ENCODE assay signal across 31 cellular contexts in the genomic region with DNA sequence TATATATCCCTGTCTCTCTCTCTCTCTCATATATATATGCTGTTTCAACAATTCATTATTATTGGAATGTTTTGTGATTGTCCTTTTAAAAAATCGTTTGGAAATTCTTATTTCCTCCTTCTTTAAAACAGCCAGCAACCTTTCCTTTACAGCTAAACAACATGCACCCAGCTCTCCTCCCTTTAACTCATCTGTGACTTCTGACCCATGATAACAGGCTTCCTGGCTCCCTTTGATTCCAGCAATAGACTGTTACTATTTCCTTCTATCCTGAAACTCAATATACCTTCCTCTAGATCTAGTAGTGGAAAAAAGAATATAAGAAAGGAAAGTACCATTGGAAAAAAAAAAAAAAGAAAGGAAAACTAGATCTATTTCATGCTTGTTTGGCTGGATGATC.
"Had no signal": no experiment of that assay in that cellular context is flagged by ENCODE, and none has a peak within 500 bp of the region (broad histone marks: within the 10 kb centered on the region; RNA-seq: fewer than 3 reads in every experiment).

No MANE protein-coding gene starts in this region.

- H3K27ac Mint-ChIP-seq: activated B cell treated with CpG ODN at 0.5 μM for 24 hours; activated CD8-positive, alpha-beta T cell treated with anti-CD3 and anti-CD28 coated beads for 36 hours; activated naive CD8-positive, alpha-beta T cell; activated T-helper 17 cell treated with anti-CD3 and anti-CD28 coated beads, Interleukin-2, amount 50 U/mL, for 72 hours; T-cell; T-helper 1 cell treated with Interleukin-12 subunit alpha and Interleukin-12 subunit beta and Interleukin-4 antibody, amounts not matched to agents 30 μg/mL and 1 μg/mL, for 36 hours; T-helper 2 cell treated with Interferon-gamma antibody and Interleukin-4, amounts not matched to agents 5 μg/mL and 100 μg/mL, for 36 hours had no signal

- FAIRE-seq: endometrium, endothelial cell of umbilical vein had no signal

- H3K4me1 ChIP-seq: body of pancreas, breast epithelium, esophagus squamous epithelium, gastroesophageal sphincter had no signal

- H3K27me3 ChIP-seq: body of pancreas, breast epithelium, cardiac muscle cell, esophagus squamous epithelium, gastroesophageal sphincter had no signal

- H3K9me3 Mint-ChIP-seq: activated B cell treated with CpG ODN at 0.5 μM for 24 hours; activated CD8-positive, alpha-beta T cell treated with anti-CD3 and anti-CD28 coated beads for 36 hours; activated T-cell treated with anti-CD3 and anti-CD28 coated beads, Interleukin-2, amount 50 U/mL, for 4 hours; activated T-helper 17 cell treated with anti-CD3 and anti-CD28 coated beads, Interleukin-2, amount 50 U/mL, for 72 hours; T-cell; T-helper 1 cell treated with Interleukin-12 subunit alpha and Interleukin-12 subunit beta and Interleukin-4 antibody, amounts not matched to agents 30 μg/mL and 1 μg/mL, for 36 hours; T-helper 2 cell treated with Interferon-gamma antibody and Interleukin-4, amounts not matched to agents 5 μg/mL and 100 μg/mL, for 36 hours had no signal

- H3K36me3 Mint-ChIP-seq: activated naive CD8-positive, alpha-beta T cell; T-cell had no signal

- H3K9me3 ChIP-seq: body of pancreas, breast epithelium, esophagus squamous epithelium, gastroesophageal sphincter had no signal

- H3K36me3 ChIP-seq: breast epithelium, cardiac muscle cell, esophagus squamous epithelium, gastroesophageal sphincter, WERI-Rb-1 had no signal

- H3K27ac ChIP-seq: body of pancreas, breast epithelium, cardiac muscle cell, epithelial cell of prostate, esophagus squamous epithelium, gastroesophageal sphincter, WERI-Rb-1 had no signal

- H3K4me3 ChIP-seq: body of pancreas, breast epithelium, cardiac muscle cell, esophagus squamous epithelium, gastroesophageal sphincter had no signal

- H3K4me1 Mint-ChIP-seq: activated B cell treated with CpG ODN at 0.5 μM for 24 hours; activated T-helper 17 cell treated with anti-CD3 and anti-CD28 coated beads, Interleukin-2, amount 50 U/mL, for 72 hours; central memory CD8-positive, alpha-beta T cell; T-cell had no signal

- DNase-seq: activated B cell treated with CpG ODN at 0.5 μM for 24 hours; activated CD4-positive, alpha-beta T cell treated with anti-CD3 and anti-CD28 coated beads for 48 hours; activated CD4-positive, alpha-beta T cell treated with anti-CD3 and anti-CD28 coated beads, Interleukin-2, amount 50 U/mL, for 1 hour; activated CD4-positive, alpha-beta T cell treated with anti-CD3 and anti-CD28 coated beads, Interleukin-2, amount 50 U/mL, for 48 hours; activated CD8-positive, alpha-beta memory T cell treated with anti-CD3 and anti-CD28 coated beads for 24 hours; activated CD8-positive, alpha-beta T cell treated with anti-CD3 and anti-CD28 coated beads for 36 hours; activated effector memory CD4-positive, alpha-beta T cell treated with Interleukin-2 at 50 U/mL for 16 hours; activated gamma-delta T cell treated with Interleukin-2 at 50 U/mL for 16 hours; activated naive CD4-positive, alpha-beta T cell treated with anti-CD3 and anti-CD28 coated beads, Interleukin-2, amount 50 U/mL, for 16 hours; activated naive CD4-positive, alpha-beta T cell treated with Interleukin-2 at 50 U/mL for 16 hours; activated T-cell treated with anti-CD3 and anti-CD28 coated beads, Interleukin-2, amount 50 U/mL, for 4 hours; amniotic stem cell; body of pancreas; effector CD8-positive, alpha-beta T cell; esophagus squamous epithelium; foreskin melanocyte; SW 1271; T-cell; T1000; WERI-Rb-1 had no signal

- H3K27me3 Mint-ChIP-seq: activated naive CD8-positive, alpha-beta T cell; central memory CD8-positive, alpha-beta T cell had no signal

- H3K4me3 Mint-ChIP-seq: activated B cell treated with CpG ODN at 0.5 μM for 24 hours; activated CD8-positive, alpha-beta T cell treated with anti-CD3 and anti-CD28 coated beads for 36 hours; activated naive CD8-positive, alpha-beta T cell; activated T-cell treated with anti-CD3 and anti-CD28 coated beads, Interleukin-2, amount 50 U/mL, for 4 hours; activated T-helper 17 cell treated with anti-CD3 and anti-CD28 coated beads, Interleukin-2, amount 50 U/mL, for 72 hours; central memory CD8-positive, alpha-beta T cell; T-cell; T-helper 1 cell treated with Interleukin-12 subunit alpha and Interleukin-12 subunit beta and Interleukin-4 antibody, amounts not matched to agents 30 μg/mL and 1 μg/mL, for 36 hours; T-helper 2 cell treated with Interferon-gamma antibody and Interleukin-4, amounts not matched to agents 5 μg/mL and 100 μg/mL, for 36 hours had no signal
